Comparison of ENCODE assay signal across 9 cellular contexts in genomic region chr17:39225308-39225973, GRCh38. TPM values are rescaled to one million over a fixed set of nuclear protein-coding genes. Genes with fewer than 3 reads are reported as not detected.
A peak's percentile ranks its signal among the peaks of the same experiment; 100 is the strongest.
DNase-seq lines count a peak whose midpoint lies in the region; ATAC-seq, FAIRE-seq and TF ChIP-seq lines count a peak whose summit lies in the region.
"Had no signal": no experiment of that assay in that cellular context is flagged by ENCODE, and none has a peak within 500 bp of the region (broad histone marks: within the 10 kb centered on the region; RNA-seq: fewer than 3 reads in every experiment).

TSS of gene STAC2 (minus strand) at chr17:39225945. CDS start at chr17:39225502, 443 bp downstream.

- H3K27ac ChIP-seq in A549 (peak within 1 kb of the TSS; percentile 40 to 71; a peak in 5 of 6 replicates), coronary artery (peak within 1 kb of the TSS; percentile 33 to 70)
- H3K27ac ChIP-seq in naive thymus-derived CD4-positive, alpha-beta T cell (ENCODE audit: low read depth, low read length): no peak within 1 kb of the TSS

- FAIRE-seq in A549 (lab: Jason Lieb, UNC): no peak

- 38% methylated on average over 41 of the region's 72 CpGs for WGBS in A549 (ENCODE audit: missing lambda C conversion rate)

- H3K36me3 ChIP-seq in naive thymus-derived CD4-positive, alpha-beta T cell (ENCODE audit: control insufficient read depth in 2 of 3, insufficient read depth in 3 of 3, low read length in 3 of 3): no peaks in the 10 kb centered on the region

- DNase-seq in A549 (ENCODE audit: low read depth in 1 of 2, low spot score in 1 of 2): no peak
- peak; percentile 59 for DNase-seq in HuH-7.5 (ENCODE audit: low spot score)
- DNase-seq in coronary artery (ENCODE audit: low spot score): no peak
- no peak for DNase-seq in naive thymus-derived CD4-positive, alpha-beta T cell
- no peak for DNase-seq in nucleus accumbens (lab: John Stamatoyannopoulos, UW)
- DNase-seq in cortex of kidney (lab: John Stamatoyannopoulos, UW): no peak
- DNase-seq: GF-D8 had no signal

- TF ChIP-seq EP300 in A549 (IDR thresholded peaks at IDR 0.05): no peak

- CTCF ChIA-PET in A549 (lab: Yijun Ruan, JAX): interaction anchor here (1.2 to 3.5 kb wide), 4 partner anchors 10 to 19 kb away, joined by 3 to 27 read pairs (median 8); no protein-coding TSS in a partner anchor
- CTCF ChIA-PET in naive thymus-derived CD4-positive, alpha-beta T cell (lab: Charles Lee): interaction anchor here (0.6 kb wide), 1 partner anchor 19 kb away, joined by 6 read pairs; no protein-coding TSS in a partner anchor

- no peak for TF ChIP-seq RAD21 in A549 (conservative IDR thresholded peaks at IDR 0.05 in 1 of 2, IDR thresholded peaks at IDR 0.05 in 1 of 2)

- peaks cover 0 to 2% (median 0%) of the 10 kb centered on the region in 11 donors for H3K9me3 Mint-ChIP-seq in naive thymus-derived CD4-positive, alpha-beta T cell

- no peaks in the 10 kb centered on the region for H3K9me3 ChIP-seq in A549
- H3K9me3 ChIP-seq in naive thymus-derived CD4-positive, alpha-beta T cell (ENCODE audit: control insufficient read depth in 2 of 3, low read length in 3 of 3): no peaks in the 10 kb centered on the region

- TF ChIP-seq POLR2A in A549 (IDR thresholded peaks at IDR 0.05; ENCODE audit: low read length): no peak

- H3K4me2 ChIP-seq in A549: peak within 1 kb of the TSS; percentile 94

- intact Hi-C loops in naive thymus-derived CD4-positive, alpha-beta T cell (cut with micrococcal nuclease): loop anchor here in 1 of 2 donors (2.0 kb wide), 1 partner anchor 13 kb away; no protein-coding TSS in a partner anchor

- no peak for TF ChIP-seq CTCF in A549 (IDR thresholded peaks at IDR 0.05)
- TF ChIP-seq CTCF in coronary artery (IDR thresholded peaks at IDR 0.05): no peak

- POLR2A ChIA-PET in A549 (lab: Yijun Ruan, JAX): interaction anchor here (1.4 kb wide), 1 partner anchor 26 kb away, joined by 10 read pairs; the partner anchor contains the start of gene RPL19
- POLR2A ChIA-PET in naive thymus-derived CD4-positive, alpha-beta T cell (lab: Charles Lee): no interaction called here

- no peaks in the 10 kb centered on the region for H3K36me3 Mint-ChIP-seq in naive thymus-derived CD4-positive, alpha-beta T cell

- H3K27ac Mint-ChIP-seq in naive thymus-derived CD4-positive, alpha-beta T cell: peak within 1 kb of the TSS in 2 of 9 donors; percentile 61 to 70

- peaks cover 0 to 8% of the 10 kb centered on the region in 2 donors for H3K27me3 ChIP-seq in naive thymus-derived CD4-positive, alpha-beta T cell (ENCODE audit: control insufficient read depth in 2 of 2, insufficient read depth in 2 of 2, low read length in 2 of 2)

- H3K4me1 ChIP-seq in A549: peaks cover 28% of the 10 kb centered on the region
- H3K4me1 ChIP-seq in naive thymus-derived CD4-positive, alpha-beta T cell (ENCODE audit: control insufficient read depth in 2 of 2, insufficient read depth in 2 of 2, low read length in 2 of 2): peaks cover 4 to 6% of the 10 kb centered on the region in 2 donors

- H3K4me3 ChIP-seq in A549 (peak within 1 kb of the TSS; percentile 46), coronary artery (peak within 1 kb of the TSS; percentile 69)
- H3K4me3 ChIP-seq in naive thymus-derived CD4-positive, alpha-beta T cell (ENCODE audit: low read length): peak within 1 kb of the TSS; percentile 20

- peaks cover 35 to 56% (median 44%) of the 10 kb centered on the region in 5 donors for H3K27me3 Mint-ChIP-seq in naive thymus-derived CD4-positive, alpha-beta T cell

- peak within 1 kb of the TSS; percentile 72 to 90 (median 85) for H3K4me3 Mint-ChIP-seq in naive thymus-derived CD4-positive, alpha-beta T cell

- ATAC-seq in A549 (peak; percentile 48 to 62; a peak in 5 of 6 replicates), GM19452 (IDR thresholded peaks at IDR 0.05; ENCODE audit: unreplicated experiment) (no peak), GM19455 (IDR thresholded peaks at IDR 0.05; ENCODE audit: unreplicated experiment) (no peak)
- ATAC-seq in naive thymus-derived CD4-positive, alpha-beta T cell: peak; percentile 32

- H3K4me1 Mint-ChIP-seq in naive thymus-derived CD4-positive, alpha-beta T cell: peaks cover 8 to 18% (median 11%) of the 10 kb centered on the region in 7 donors

TF ChIP-seq in A549, 52 proteins besides CTCF, POLR2A, EP300 and RAD21:
- no peak for TF ChIP-seq HOXB5 (CRISPR knock-in tag; IDR thresholded peaks at IDR 0.05)
- no peak for TF ChIP-seq ZC3H11A (IDR thresholded peaks at IDR 0.05)
- TF ChIP-seq NR3C1 (IDR thresholded peaks at IDR 0.05): no peak
- TF ChIP-seq, protein P1, sequence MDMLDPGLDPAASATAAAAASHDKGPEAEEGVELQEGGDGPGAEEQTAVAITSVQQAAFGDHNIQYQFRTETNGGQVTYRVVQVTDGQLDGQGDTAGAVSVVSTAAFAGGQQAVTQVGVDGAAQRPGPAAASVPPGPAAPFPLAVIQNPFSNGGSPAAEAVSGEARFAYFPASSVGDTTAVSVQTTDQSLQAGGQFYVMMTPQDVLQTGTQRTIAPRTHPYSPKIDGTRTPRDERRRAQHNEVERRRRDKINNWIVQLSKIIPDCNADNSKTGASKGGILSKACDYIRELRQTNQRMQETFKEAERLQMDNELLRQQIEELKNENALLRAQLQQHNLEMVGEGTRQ (IDR thresholded peaks at IDR 0.05): no peak
- TF ChIP-seq JUNB (IDR thresholded peaks at IDR 0.05): no peak
- no peak for TF ChIP-seq FOXS1 (CRISPR knock-in tag; IDR thresholded peaks at IDR 0.05)
- TF ChIP-seq NPAS2 (CRISPR knock-in tag; IDR thresholded peaks at IDR 0.05; ENCODE audit: borderline replicate concordance): no peak
- no peak for TF ChIP-seq GATA3 (IDR thresholded peaks at IDR 0.05; ENCODE audit: borderline replicate concordance)
- no peak for TF ChIP-seq ZSCAN20 (CRISPR knock-in tag; IDR thresholded peaks at IDR 0.05)
- no peak for TF ChIP-seq SREBF2 (IDR thresholded peaks at IDR 0.05)
- no peak for TF ChIP-seq MAZ (IDR thresholded peaks at IDR 0.05; ENCODE audit: borderline replicate concordance, low read depth, low read length)
- TF ChIP-seq CEBPB (IDR thresholded peaks at IDR 0.05): no peak
- no peak for TF ChIP-seq MAFK (IDR thresholded peaks at IDR 0.05; ENCODE audit: partially characterized antibody)

RNA-seq across cellular contexts. Expression of gene STAC2, which starts in this region (rescaled TPM):
- polyA plus RNA-seq in A549 (2011; rRNA removed): 0.03 TPM in 2 replicates
- polyA plus RNA-seq in A549 (2012; cell fraction: cytosol; rRNA removed): 0.08 and 0.12 TPM in 2 replicates
- polyA plus RNA-seq in A549 (2012; cell fraction: nucleus; rRNA removed): 0.10 TPM in 2 replicates
- polyA plus RNA-seq in A549 (2017; fragmentation: RNase III; extraction: RNeasy Plus Mini Kit Qiagen cat#74134 plus additional on column Dnase treatment): 0.16 to 0.29 TPM (median 0.26 TPM) in 3 replicates
- 0.15 TPM in 1 of 2 replicates, not detected in the other for polyA minus RNA-seq in A549 (2011; rRNA and poly(A)+ RNA removed)
- total RNA-seq in naive thymus-derived CD4-positive, alpha-beta T cell: not detected
- not detected for polyA plus RNA-seq in naive thymus-derived CD4-positive, alpha-beta T cell

Comparison
In these comparisons a context has a peak if more than half of its experiments do, and no peak if none do; other contexts are left out.
1. Peak in ATAC-seq, H3K4me3 ChIP-seq, H3K27ac ChIP-seq and H3K4me2 ChIP-seq in A549; RNA of the gene not detected or under 1 TPM.
2. Peak in ATAC-seq and H3K4me3 ChIP-seq in naive thymus-derived CD4-positive, alpha-beta T cell; RNA of the gene not detected or under 1 TPM.